Comparison of ENCODE assay signal across 8 cellular contexts in genomic region chr17:31392002-31392855, GRCh38. TPM values are rescaled to one million over a fixed set of nuclear protein-coding genes. Genes with fewer than 3 reads are reported as not detected.
A peak's percentile ranks its signal among the peaks of the same experiment; 100 is the strongest.
DNase-seq lines count a peak whose midpoint lies in the region; ATAC-seq and TF ChIP-seq lines count a peak whose summit lies in the region.

No MANE protein-coding gene starts in this region.

- H3K27me3 Mint-ChIP-seq in activated CD4-positive, alpha-beta T cell treated with anti-CD3 and anti-CD28 coated beads, Interleukin-2, amount 10 ng/mL, durations not matched to agents 24 days and 14 days: peaks cover 56% of the 10 kb centered on the region
- H3K27me3 Mint-ChIP-seq in activated T-helper 1 cell treated with anti-CD3 and anti-CD28 coated beads, Interleukin-12 subunit alpha, Interleukin-12 subunit beta, Interleukin-2, Interleukin-4 antibody, amounts not matched to agents 30 ng/mL and 10 ng/mL and 1 ng/mL, durations not matched to agents 14 hours and 24 hours and 36 hours (ENCODE audit: insufficient read depth): peaks cover 66% of the 10 kb centered on the region

- H3K9me3 Mint-ChIP-seq in activated CD4-positive, alpha-beta T cell treated with anti-CD3 and anti-CD28 coated beads, Interleukin-2, amount 10 ng/mL, durations not matched to agents 24 days and 14 days: no peaks in the 10 kb centered on the region
- no peaks in the 10 kb centered on the region for H3K9me3 Mint-ChIP-seq in activated T-helper 1 cell treated with anti-CD3 and anti-CD28 coated beads, Interleukin-12 subunit alpha, Interleukin-12 subunit beta, Interleukin-2, Interleukin-4 antibody, amounts not matched to agents 30 ng/mL and 10 ng/mL and 1 ng/mL, durations not matched to agents 14 hours and 24 hours and 36 hours

- no peak for TF ChIP-seq CTCF in suprapubic skin (IDR thresholded peaks at IDR 0.05)
- no peak for TF ChIP-seq CTCF in foreskin keratinocyte (conservative IDR thresholded peaks at IDR 0.05)

- H3K4me1 ChIP-seq in suprapubic skin (peaks cover 19% of the 10 kb centered on the region), foreskin keratinocyte (no peaks in the 10 kb centered on the region)

- H3K4me3 ChIP-seq in suprapubic skin: peak overlapping the region; percentile 59

- intact Hi-C loops in activated CD4-positive, alpha-beta T cell treated with anti-CD3 and anti-CD28 coated beads, Interleukin-2, amount 10 ng/mL, durations not matched to agents 24 days and 14 days (cut with micrococcal nuclease): no loop called here
- intact Hi-C loops in activated T-helper 1 cell treated with anti-CD3 and anti-CD28 coated beads, Interleukin-12 subunit alpha, Interleukin-12 subunit beta, Interleukin-2, Interleukin-4 antibody, amounts not matched to agents 30 ng/mL and 10 ng/mL and 1 ng/mL, durations not matched to agents 14 hours and 24 hours and 36 hours (cut with micrococcal nuclease): no loop called here

- no peak for ATAC-seq in foreskin keratinocyte
- ATAC-seq in GM18867 (IDR thresholded peaks at IDR 0.05; ENCODE audit: unreplicated experiment): no peak

- TF ChIP-seq EP300 in suprapubic skin (IDR thresholded peaks at IDR 0.05): no peak

- peak overlapping the region; percentile 69 for H3K27ac ChIP-seq in layer of hippocampus (ENCODE audit: low read depth, low read length)
- no peak overlapping the region for H3K27ac ChIP-seq in suprapubic skin
- no peak overlapping the region for H3K27ac ChIP-seq in foreskin keratinocyte

- WGBS in suprapubic skin: 70% methylated on average over 8 of the region's 52 CpGs

- no peaks in the 10 kb centered on the region for H3K9me3 ChIP-seq in suprapubic skin

- peaks cover 4% of the 10 kb centered on the region for H3K27me3 ChIP-seq in layer of hippocampus (ENCODE audit: control insufficient read depth, insufficient read depth, low read length)
- H3K27me3 ChIP-seq in suprapubic skin: peaks cover 53% of the 10 kb centered on the region
- H3K27me3 ChIP-seq in foreskin keratinocyte: peaks cover 61% of the 10 kb centered on the region

- peaks cover 6% of the 10 kb centered on the region for H3K4me1 Mint-ChIP-seq in activated CD4-positive, alpha-beta T cell treated with anti-CD3 and anti-CD28 coated beads, Interleukin-2, amount 10 ng/mL, durations not matched to agents 24 days and 14 days
- H3K4me1 Mint-ChIP-seq in activated T-helper 1 cell treated with anti-CD3 and anti-CD28 coated beads, Interleukin-12 subunit alpha, Interleukin-12 subunit beta, Interleukin-2, Interleukin-4 antibody, amounts not matched to agents 30 ng/mL and 10 ng/mL and 1 ng/mL, durations not matched to agents 14 hours and 24 hours and 36 hours (ENCODE audit: low read depth): peaks cover 6% of the 10 kb centered on the region

- no peaks in the 10 kb centered on the region for H3K36me3 ChIP-seq in suprapubic skin

- no peak overlapping the region for H3K27ac Mint-ChIP-seq in activated CD4-positive, alpha-beta T cell treated with anti-CD3 and anti-CD28 coated beads, Interleukin-2, amount 10 ng/mL, durations not matched to agents 24 days and 14 days
- H3K27ac Mint-ChIP-seq in activated T-helper 1 cell treated with anti-CD3 and anti-CD28 coated beads, Interleukin-12 subunit alpha, Interleukin-12 subunit beta, Interleukin-2, Interleukin-4 antibody, amounts not matched to agents 30 ng/mL and 10 ng/mL and 1 ng/mL, durations not matched to agents 14 hours and 24 hours and 36 hours: peak overlapping the region; percentile 11

- no peaks in the 10 kb centered on the region for H3K36me3 Mint-ChIP-seq in activated CD4-positive, alpha-beta T cell treated with anti-CD3 and anti-CD28 coated beads, Interleukin-2, amount 10 ng/mL, durations not matched to agents 24 days and 14 days (ENCODE audit: low read depth)
- H3K36me3 Mint-ChIP-seq in activated T-helper 1 cell treated with anti-CD3 and anti-CD28 coated beads, Interleukin-12 subunit alpha, Interleukin-12 subunit beta, Interleukin-2, Interleukin-4 antibody, amounts not matched to agents 30 ng/mL and 10 ng/mL and 1 ng/mL, durations not matched to agents 14 hours and 24 hours and 36 hours (ENCODE audit: low read depth): peaks cover 2% of the 10 kb centered on the region

- H3K4me3 Mint-ChIP-seq in activated CD4-positive, alpha-beta T cell treated with anti-CD3 and anti-CD28 coated beads, Interleukin-2, amount 10 ng/mL, durations not matched to agents 24 days and 14 days: peak overlapping the region; percentile 66
- peak overlapping the region; percentile 69 for H3K4me3 Mint-ChIP-seq in activated T-helper 1 cell treated with anti-CD3 and anti-CD28 coated beads, Interleukin-12 subunit alpha, Interleukin-12 subunit beta, Interleukin-2, Interleukin-4 antibody, amounts not matched to agents 30 ng/mL and 10 ng/mL and 1 ng/mL, durations not matched to agents 14 hours and 24 hours and 36 hours

- no peak for TF ChIP-seq POLR2A in suprapubic skin (IDR thresholded peaks at IDR 0.05)

- DNase-seq in activated CD4-positive, alpha-beta T cell treated with anti-CD3 and anti-CD28 coated beads, Interleukin-2, amount 10 ng/mL, durations not matched to agents 24 days and 14 days: no peak
- no peak for DNase-seq in activated CD4-positive, alpha-beta T cell treated with anti-CD3 and anti-CD28 coated beads for 48 hours
- DNase-seq in activated T-helper 1 cell treated with anti-CD3 and anti-CD28 coated beads, Interleukin-12 subunit alpha, Interleukin-12 subunit beta, Interleukin-2, Interleukin-4 antibody, amounts not matched to agents 30 ng/mL and 10 ng/mL and 1 ng/mL, durations not matched to agents 14 hours and 24 hours and 36 hours (ENCODE audit: low spot score): no peak
- DNase-seq in suprapubic skin (ENCODE audit: low spot score in 2 of 2) (peak in 1 of 2 donors; percentile 49), foreskin keratinocyte (no peak), middle frontal gyrus (ENCODE audit: extremely low spot score, low spot score) (no peak)

RNA-seq across cellular contexts. Expression of gene RAB11FIP4, which starts 0.8 kb away (rescaled TPM):
- 24.3 and 26.4 TPM in 2 replicates for total RNA-seq in activated CD4-positive, alpha-beta T cell treated with anti-CD3 and anti-CD28 coated beads, Interleukin-2, amount 10 ng/mL, durations not matched to agents 24 days and 14 days
- total RNA-seq in activated T-helper 1 cell treated with anti-CD3 and anti-CD28 coated beads, Interleukin-12 subunit alpha, Interleukin-12 subunit beta, Interleukin-2, Interleukin-4 antibody, amounts not matched to agents 30 ng/mL and 10 ng/mL and 1 ng/mL, durations not matched to agents 14 hours and 24 hours and 36 hours: 28.7 and 29.8 TPM in 2 replicates
- 10 to 100 TPM; 28.9 to 46.8 (median 35.7) TPM for total RNA-seq in suprapubic skin
- total RNA-seq in foreskin keratinocyte: 7.1 and 9.0 TPM in 2 replicates
- 2.6 TPM in 2 replicates for polyA plus RNA-seq in foreskin keratinocyte
